In genomic region chr15:41429003-41429890, GRCh38 we compare ENCODE assay signal across 9 cellular contexts. TPM values are rescaled to one million over a fixed set of nuclear protein-coding genes. Genes with fewer than 3 reads are reported as not detected.
DNase-seq lines count a peak whose midpoint lies in the region; ATAC-seq and TF ChIP-seq lines count a peak whose summit lies in the region.
"Had no signal": no experiment of that assay in that cellular context is flagged by ENCODE, and none has a peak within 500 bp of the region (broad histone marks: within the 10 kb centered on the region; RNA-seq: fewer than 3 reads in every experiment).

No MANE protein-coding gene starts in this region.

- TF ChIP-seq CTCF in spleen (IDR thresholded peaks at IDR 0.05 in 8 of 11, conservative IDR thresholded peaks at IDR 0.05 in 3 of 11) = no peak

- intact Hi-C loops in spleen (cut with DNase I; ENCODE audit: low total_unique reads) = no loop called here

- H3K4me1 Mint-ChIP-seq in activated T-helper 17 cell treated with anti-CD3 and anti-CD28 coated beads, Interleukin-2, amount 50 U/mL, for 72 hours = peaks cover 18% of the 10 kb centered on the region

- DNase-seq in activated CD4-positive, CD25-positive, alpha-beta regulatory T cell treated with anti-CD3 and anti-CD28 coated beads, Interleukin-2, amount 50 U/mL, for 72 hours = no peak
- DNase-seq in spleen = no peak
- DNase-seq in NCI-H1092 treated with DMSO at 0.1 percent for 48 hours (lab: John Stamatoyannopoulos, UW) = no peak
- DNase-seq in occipital lobe (lab: John Stamatoyannopoulos, UW) = no peak
- DNase-seq in NOMO-1 treated with DMSO at 0.1 percent for 48 hours (lab: John Stamatoyannopoulos, UW; ENCODE audit: unreplicated experiment) = no peak

- peak; percentile 75 to 87 for ATAC-seq in activated CD4-positive, CD25-positive, alpha-beta regulatory T cell treated with anti-CD3 and anti-CD28 coated beads, Interleukin-2, amount 50 U/mL, for 24 hours
- ATAC-seq in HG02981 (IDR thresholded peaks at IDR 0.05; ENCODE audit: unreplicated experiment) = peak; percentile 69
- ATAC-seq in activated T-helper 17 cell treated with anti-CD3 and anti-CD28 coated beads, Interleukin-2, amount 50 U/mL, for 72 hours (replicated peaks) = peak; percentile 96

- no peaks in the 10 kb centered on the region for H3K27me3 Mint-ChIP-seq in activated T-helper 17 cell treated with anti-CD3 and anti-CD28 coated beads, Interleukin-2, amount 50 U/mL, for 72 hours

- H3K27ac ChIP-seq in spleen = peak overlapping the region in 6 of 8 donors; percentile 7 to 62 (median 49)
- H3K27ac ChIP-seq: cardiac muscle cell had no signal

- H3K36me3 ChIP-seq in spleen = peaks cover 0 to 24% (median 0%) of the 10 kb centered on the region in 6 donors
- H3K36me3 ChIP-seq: cardiac muscle cell had no signal

- peaks cover 3 to 50% (median 22%) of the 10 kb centered on the region in 6 donors for H3K4me1 ChIP-seq in spleen

- no peak overlapping the region for H3K4me3 ChIP-seq in spleen
- H3K4me3 ChIP-seq: cardiac muscle cell had no signal

- H3K9me3 Mint-ChIP-seq in activated T-helper 17 cell treated with anti-CD3 and anti-CD28 coated beads, Interleukin-2, amount 50 U/mL, for 72 hours = no peaks in the 10 kb centered on the region

- WGBS in spleen, 5 donors = 69 to 79% (median 74%) methylated on average over 10 of the region's 10 CpGs

- H3K36me3 Mint-ChIP-seq in activated T-helper 17 cell treated with anti-CD3 and anti-CD28 coated beads, Interleukin-2, amount 50 U/mL, for 72 hours (ENCODE audit: low read depth) = peaks cover 11% of the 10 kb centered on the region

- H3K9me3 ChIP-seq in spleen = no peaks in the 10 kb centered on the region

- H3K27ac Mint-ChIP-seq in activated T-helper 17 cell treated with anti-CD3 and anti-CD28 coated beads, Interleukin-2, amount 50 U/mL, for 72 hours = peak overlapping the region; percentile 86

- H3K27me3 ChIP-seq in spleen (replicated peaks in 1 of 7) = no peaks in the 10 kb centered on the region
- H3K27me3 ChIP-seq: cardiac muscle cell had no signal

- H3K4me3 Mint-ChIP-seq in activated T-helper 17 cell treated with anti-CD3 and anti-CD28 coated beads, Interleukin-2, amount 50 U/mL, for 72 hours = peak overlapping the region; percentile 59

- TF ChIP-seq POLR2A in spleen (IDR thresholded peaks at IDR 0.05) = no peak

RNA-seq across cellular contexts. Expression of gene RTF1, which starts 12.4 kb away (rescaled TPM):
- total RNA-seq in activated T-helper 17 cell treated with anti-CD3 and anti-CD28 coated beads, Interleukin-2, amount 50 U/mL, for 72 hours = 10 to 100 TPM; 23.6 to 38.2 TPM
- total RNA-seq in spleen = 10 to 100 TPM; 29.4 to 71.3 (median 39.6) TPM
- polyA plus RNA-seq in spleen = 10 to 100 TPM; 14.2 to 22.5 (median 19.4) TPM
- total RNA-seq in occipital lobe = 59.0 TPM

RNA-seq across cellular contexts. Expression of gene NDUFAF1, which starts 27.0 kb away (rescaled TPM):
- 10 to 100 TPM; 13.1 to 21.2 TPM for total RNA-seq in activated T-helper 17 cell treated with anti-CD3 and anti-CD28 coated beads, Interleukin-2, amount 50 U/mL, for 72 hours
- total RNA-seq in spleen (10 to 100 TPM; 12.9 to 19.7 (median 15.9) TPM), occipital lobe (24.2 TPM)
- polyA plus RNA-seq in spleen = 10 to 100 TPM in 2 of 3 donors, 1 to 10 TPM in 1; 8.9 to 16.8 (median 15.9) TPM
